10 cellular contexts compared by ENCODE assay signal in the genomic region with DNA sequence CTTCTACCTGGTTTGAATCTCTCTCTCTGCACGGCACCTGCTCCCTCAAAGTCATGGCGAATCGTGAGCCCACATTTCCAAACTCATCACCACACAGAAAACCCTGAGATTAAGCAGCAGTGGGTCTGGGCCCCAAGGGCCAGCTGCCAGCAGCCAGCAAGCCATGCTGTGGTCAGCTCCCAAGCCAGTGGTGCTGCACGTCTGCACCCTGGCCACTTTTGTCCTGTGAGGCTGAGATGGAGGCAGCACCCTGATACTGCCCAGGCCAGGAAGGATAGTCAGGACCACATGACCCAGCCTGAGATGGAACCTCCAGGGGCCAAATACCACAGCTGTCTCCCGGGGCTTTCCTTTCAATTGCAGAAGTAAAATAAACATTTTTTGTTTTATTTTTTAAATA. TPM values are rescaled to one million over a fixed set of nuclear protein-coding genes. Genes with fewer than 3 reads are reported as not detected.
DNase-seq lines count a peak whose midpoint lies in the region; ATAC-seq and TF ChIP-seq lines count a peak whose summit lies in the region.
"Had no signal": no experiment of that assay in that cellular context is flagged by ENCODE, and none has a peak within 500 bp of the region (broad histone marks: within the 10 kb centered on the region; RNA-seq: fewer than 3 reads in every experiment).

No MANE protein-coding gene starts in this region.

- peaks cover 38% of the 10 kb centered on the region for H3K36me3 Mint-ChIP-seq in stimulated activated naive CD8-positive, alpha-beta T cell treated with anti-CD3 and anti-CD28 coated beads, Interleukin-15, Interleukin-2, amounts not matched to agents 100 ng/mL and 50 ng/mL, for 24 hours (ENCODE audit: low read depth)
- peaks cover 60% of the 10 kb centered on the region for H3K36me3 Mint-ChIP-seq in activated T-helper 17 cell treated with anti-CD3 and anti-CD28 coated beads, Interleukin-2, amount 50 U/mL, for 72 hours (ENCODE audit: low read depth)
- H3K36me3 Mint-ChIP-seq in memory B cell = peaks cover 16% of the 10 kb centered on the region
- peaks cover 4% of the 10 kb centered on the region for H3K36me3 Mint-ChIP-seq in progenitor cell of endocrine pancreas (ENCODE audit: insufficient read depth)

- H3K9me3 Mint-ChIP-seq in stimulated activated naive CD8-positive, alpha-beta T cell treated with anti-CD3 and anti-CD28 coated beads, Interleukin-15, Interleukin-2, amounts not matched to agents 100 ng/mL and 50 ng/mL, for 24 hours = no peaks in the 10 kb centered on the region
- H3K9me3 Mint-ChIP-seq in activated T-helper 17 cell treated with anti-CD3 and anti-CD28 coated beads, Interleukin-2, amount 50 U/mL, for 72 hours = no peaks in the 10 kb centered on the region
- peaks cover 2% of the 10 kb centered on the region for H3K9me3 Mint-ChIP-seq in memory B cell
- no peaks in the 10 kb centered on the region for H3K9me3 Mint-ChIP-seq in progenitor cell of endocrine pancreas (ENCODE audit: low read depth)

- ATAC-seq in stimulated activated naive CD8-positive, alpha-beta T cell treated with anti-CD3 and anti-CD28 coated beads, Interleukin-15, Interleukin-2, amounts not matched to agents 100 U/mL and 50 U/mL, for 24 hours = no peak
- no peak for ATAC-seq in activated T-helper 17 cell treated with anti-CD3 and anti-CD28 coated beads, Interleukin-2, amount 50 U/mL, for 72 hours (replicated peaks)
- ATAC-seq in memory B cell (ENCODE audit: low read depth) (no peak), GM21447 (IDR thresholded peaks at IDR 0.05; ENCODE audit: unreplicated experiment) (no peak), HG02840 (IDR thresholded peaks at IDR 0.05; ENCODE audit: low FRiP score, unreplicated experiment) (no peak)
- ATAC-seq: heart right ventricle had no signal

- H3K4me3 Mint-ChIP-seq in stimulated activated naive CD8-positive, alpha-beta T cell treated with anti-CD3 and anti-CD28 coated beads, Interleukin-15, Interleukin-2, amounts not matched to agents 100 ng/mL and 50 ng/mL, for 24 hours = peak overlapping the region; percentile 96
- H3K4me3 Mint-ChIP-seq in activated T-helper 17 cell treated with anti-CD3 and anti-CD28 coated beads, Interleukin-2, amount 50 U/mL, for 72 hours = peak overlapping the region; percentile 98
- peak overlapping the region; percentile 89 for H3K4me3 Mint-ChIP-seq in memory B cell
- no peak overlapping the region for H3K4me3 Mint-ChIP-seq in progenitor cell of endocrine pancreas (ENCODE audit: low read depth)

- H3K27me3 Mint-ChIP-seq in stimulated activated naive CD8-positive, alpha-beta T cell treated with anti-CD3 and anti-CD28 coated beads, Interleukin-15, Interleukin-2, amounts not matched to agents 100 ng/mL and 50 ng/mL, for 24 hours = no peaks in the 10 kb centered on the region
- H3K27me3 Mint-ChIP-seq in activated T-helper 17 cell treated with anti-CD3 and anti-CD28 coated beads, Interleukin-2, amount 50 U/mL, for 72 hours = no peaks in the 10 kb centered on the region
- H3K27me3 Mint-ChIP-seq in memory B cell (no peaks in the 10 kb centered on the region), progenitor cell of endocrine pancreas (no peaks in the 10 kb centered on the region)

- no peak for TF ChIP-seq CTCF in progenitor cell of endocrine pancreas (IDR thresholded peaks at IDR 0.05; ENCODE audit: unreplicated experiment)

- DNase-seq in stimulated activated naive CD8-positive, alpha-beta T cell treated with anti-CD3 and anti-CD28 coated beads, Interleukin-15, Interleukin-2, amounts not matched to agents 100 U/mL and 50 U/mL, for 24 hours = no peak
- peak in 1 of 2 donors; percentile 25 for DNase-seq in memory B cell (ENCODE audit: low spot score in 2 of 2)
- no peak for DNase-seq in progenitor cell of endocrine pancreas (ENCODE audit: low spot score, unreplicated experiment)
- DNase-seq in KG1 (lab: John Stamatoyannopoulos, UW) = no peak
- DNase-seq: heart right ventricle, NCI-H1930 had no signal

- peak overlapping the region; percentile 100 for H3K27ac Mint-ChIP-seq in stimulated activated naive CD8-positive, alpha-beta T cell treated with anti-CD3 and anti-CD28 coated beads, Interleukin-15, Interleukin-2, amounts not matched to agents 100 ng/mL and 50 ng/mL, for 24 hours
- H3K27ac Mint-ChIP-seq in activated T-helper 17 cell treated with anti-CD3 and anti-CD28 coated beads, Interleukin-2, amount 50 U/mL, for 72 hours = peak overlapping the region; percentile 100
- H3K27ac Mint-ChIP-seq in memory B cell (peak overlapping the region; percentile 100), progenitor cell of endocrine pancreas (no peak overlapping the region)

- peaks cover 55% of the 10 kb centered on the region for H3K4me1 Mint-ChIP-seq in stimulated activated naive CD8-positive, alpha-beta T cell treated with anti-CD3 and anti-CD28 coated beads, Interleukin-15, Interleukin-2, amounts not matched to agents 100 ng/mL and 50 ng/mL, for 24 hours (ENCODE audit: low read depth)
- H3K4me1 Mint-ChIP-seq in activated T-helper 17 cell treated with anti-CD3 and anti-CD28 coated beads, Interleukin-2, amount 50 U/mL, for 72 hours = peaks cover 39% of the 10 kb centered on the region
- peaks cover 68% of the 10 kb centered on the region for H3K4me1 Mint-ChIP-seq in memory B cell
- peaks cover 7% of the 10 kb centered on the region for H3K4me1 Mint-ChIP-seq in progenitor cell of endocrine pancreas (ENCODE audit: low read depth)

RNA-seq across cellular contexts. Expression of gene RASSF2, which starts 7.8 kb away (rescaled TPM):
- total RNA-seq in activated T-helper 17 cell treated with anti-CD3 and anti-CD28 coated beads, Interleukin-2, amount 50 U/mL, for 72 hours = 10 to 100 TPM; 50.2 to 58.4 TPM
- total RNA-seq in progenitor cell of endocrine pancreas = 8.0 and 9.3 TPM in 2 replicates
